ENCODE assay signal across 24 cellular contexts in the genomic region with DNA sequence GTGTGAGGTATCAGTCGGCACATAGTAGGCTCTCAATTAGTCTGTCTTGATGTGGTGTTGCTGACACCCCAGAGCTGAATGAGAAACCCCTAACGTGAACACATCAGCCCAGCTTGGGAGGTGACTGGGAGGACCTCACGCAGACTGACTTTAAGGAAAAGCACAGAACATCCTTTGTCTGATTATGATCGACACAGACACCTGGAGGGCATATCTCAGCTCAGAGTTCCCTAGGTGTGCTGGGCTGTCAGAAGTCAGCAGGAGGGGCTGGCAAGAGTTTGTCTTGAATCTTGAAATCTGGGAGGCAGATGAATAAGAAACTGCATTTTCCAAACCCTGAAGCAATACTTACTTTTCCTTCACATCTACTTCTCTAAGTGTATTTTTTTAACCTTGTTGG. TPM values are rescaled to one million over a fixed set of nuclear protein-coding genes. Genes with fewer than 3 reads are reported as not detected.
"Had no signal": no experiment of that assay in that cellular context is flagged by ENCODE, and none has a peak within 500 bp of the region (broad histone marks: within the 10 kb centered on the region; RNA-seq: fewer than 3 reads in every experiment).

No MANE protein-coding gene starts in this region.

- H3K9me3 ChIP-seq: MG63 had no signal

- DNase-seq: IMR-90, Karpas-422, KG1, MG63, NCI-H1092, NCI-H1105 treated with DMSO at 0.1 percent for 48 hours, NCI-H1417 treated with DMSO at 0.1 percent for 48 hours, NCI-H187, NCI-H2029, NCI-H2081 treated with DMSO at 0.1 percent for 48 hours, NCI-H2171, NCI-H226, NCI-H446, NCI-H510A, NCI-H524 treated with DMSO at 0.1 percent for 48 hours, NCI-H774, PC-3, SHP77 had no signal

- ATAC-seq: HepG2, Panc1, PC-3, SK-N-SH treated with all-trans-retinoic acid at 6 μM for 48 hours had no signal

- H3K27ac ChIP-seq: RWPE1 had no signal

- H3K4me3 ChIP-seq: MG63 had no signal

- H3K36me3 ChIP-seq: MG63 had no signal

RNA-seq across cellular contexts. Expression of a gene that starts 16.8 kb away (rescaled TPM):
- total RNA-seq: HepG2, HT1080, IMR-90, OCI-LY7, PC-3 had no signal
- polyA plus RNA-seq: HepG2, IMR-90 had no signal
